In genomic region chr17:10618202-10618635, GRCh38 we compare ENCODE assay signal across 7 cellular contexts. TPM values are rescaled to one million over a fixed set of nuclear protein-coding genes. Genes with fewer than 3 reads are reported as not detected.
DNase-seq lines count a peak whose midpoint lies in the region; ATAC-seq and TF ChIP-seq lines count a peak whose summit lies in the region.

No MANE protein-coding gene starts in this region.

- DNase-seq in NCI-H1694 treated with DMSO at 0.1 percent for 48 hours (lab: John Stamatoyannopoulos, UW) = peak; percentile 60
- DNase-seq in cardiac fibroblast (ENCODE audit: low read depth in 2 of 2) = peak; percentile 74 to 82
- DNase-seq in left colon = peak; percentile 36 to 66
- DNase-seq in stimulated activated CD4-positive, alpha-beta T cell treated with anti-CD3 and anti-CD28 coated beads, Interleukin-4, amount 100 ng/mL, for 1 hour = peak; percentile 56

- CTCF ChIA-PET in HEK293 (lab: Yijun Ruan, JAX) = interaction anchor here (0.6 to 15.5 kb wide), 64 partner anchors 9 to 1463 kb away, joined by 3 to 473 read pairs (median 4); no protein-coding TSS in a partner anchor

- H3K27ac ChIP-seq in HEK293 (ENCODE audit: extremely low read depth, low read depth, low read length) = no peak overlapping the region
- H3K27ac ChIP-seq in VCaP = no peak overlapping the region

- H3K36me3 ChIP-seq in HEK293 (ENCODE audit: control insufficient read depth in 2 of 2, insufficient read depth in 1 of 2, low read length in 2 of 2) = no peaks in the 10 kb centered on the region

- POLR2A ChIA-PET in HEK293 (lab: Yijun Ruan, JAX) = no interaction called here

- peaks cover 4% of the 10 kb centered on the region; the same call in 1 of the 2 replicates for H3K4me1 ChIP-seq in HEK293 (ENCODE audit: control insufficient read depth, insufficient read depth, low read length)

- peak; percentile 92 for ATAC-seq in left colon

- no peaks in the 10 kb centered on the region for H3K9me3 ChIP-seq in HEK293 (ENCODE audit: control insufficient read depth, insufficient read depth, low read depth, low read length)

- intact Hi-C loops in left colon (cut with DNase I, micrococcal nuclease) = loop anchor here (10.0 kb wide), 2 partner anchors 293 to 693 kb away; no protein-coding TSS in a partner anchor

- H3K4me3 ChIP-seq in HEK293 (ENCODE audit: low read depth, low read length) (no peak overlapping the region), cardiac fibroblast (replicated peaks in 1 of 2; ENCODE audit: low read depth in 2 of 2, low read length in 2 of 2) (no peak overlapping the region)

- peak; percentile 93 for TF ChIP-seq CTCF in GM12874 (IDR thresholded peaks at IDR 0.05; ENCODE audit: insufficient read depth, low read depth, low read length)
- TF ChIP-seq CTCF in HEK293 (tag by site-specific recombination; IDR thresholded peaks at IDR 0.05) = peak; percentile 82
- peak; percentile 96 for TF ChIP-seq CTCF in VCaP (conservative IDR thresholded peaks at IDR 0.05)
- TF ChIP-seq CTCF in cardiac fibroblast (IDR thresholded peaks at IDR 0.05; ENCODE audit: low read depth, low read length) = peak; percentile 93

TF ChIP-seq in HEK293, 187 proteins besides CTCF, POLR2A, EP300 and RAD21:
- TF ChIP-seq ZNF174 (tag by site-specific recombination; IDR thresholded peaks at IDR 0.05) (no peak), ZBTB17 (tag by site-specific recombination; IDR thresholded peaks at IDR 0.05) (peak; percentile 84), SCRT2 (tag by site-specific recombination; IDR thresholded peaks at IDR 0.05) (0 out of 2 replicates have a peak, but pooled peaks have one; percentile 15), ZNF654 (tag by site-specific recombination; IDR thresholded peaks at IDR 0.05; ENCODE audit: low read depth) (peak; percentile 86)
TF ChIP-seq in HEK293: peak in this region for 3.

RNA-seq across cellular contexts. Expression of gene MYH3, which starts 38.9 kb away (rescaled TPM):
- 1 to 10 TPM; 1.0 to 1.6 TPM for total RNA-seq in left colon
